Comparison of ENCODE assay signal across 19 cellular contexts in the genomic region with DNA sequence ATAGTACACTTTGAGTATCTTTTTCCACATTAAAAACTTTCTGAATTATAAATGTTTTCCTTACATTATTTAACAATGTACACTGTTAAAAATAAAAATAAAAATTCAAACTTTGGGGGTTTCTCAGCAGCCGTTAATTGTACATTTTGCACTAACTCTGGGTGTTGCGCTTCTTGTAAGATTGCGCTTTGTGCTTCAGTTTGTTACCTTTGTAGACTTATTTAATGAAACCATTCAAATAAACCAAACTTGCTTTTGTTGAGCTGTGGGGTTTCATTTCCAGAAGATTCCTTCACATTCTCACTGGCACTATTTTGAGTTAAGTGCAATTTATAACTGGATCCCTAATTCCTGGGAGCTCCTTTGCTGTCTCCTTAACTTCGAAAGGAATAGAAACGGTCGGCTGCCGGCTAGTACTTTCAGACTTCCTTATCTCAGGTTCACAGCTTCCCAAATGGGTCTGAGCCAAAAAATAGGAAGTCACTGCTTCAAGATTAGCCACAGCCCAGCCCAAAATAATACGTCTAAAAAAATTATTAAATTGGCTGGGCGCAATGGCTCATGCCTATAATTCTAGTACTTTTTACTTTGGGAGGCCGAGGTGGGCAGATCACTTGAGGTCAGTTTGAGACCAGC. TPM values are rescaled to one million over a fixed set of nuclear protein-coding genes. Genes with fewer than 3 reads are reported as not detected.
DNase-seq lines count a peak whose midpoint lies in the region; ATAC-seq, FAIRE-seq and TF ChIP-seq lines count a peak whose summit lies in the region.
"Had no signal": no experiment of that assay in that cellular context is flagged by ENCODE, and none has a peak within 500 bp of the region (broad histone marks: within the 10 kb centered on the region; RNA-seq: fewer than 3 reads in every experiment).

No MANE protein-coding gene starts in this region.

- H4K20me1 ChIP-seq in BLaER1 treated with 17β-estradiol and CSF1 and Interleukin-3, amounts not matched to agents 10 nM and 100 nM: peaks cover 0 to 94% (median 28%) of the 10 kb centered on the region in 11 experiments; a peak in 16 of 22 replicates
- H4K20me1 ChIP-seq in OCI-LY7 (ENCODE audit: insufficient read depth, low read length): no peaks in the 10 kb centered on the region
- no peaks in the 10 kb centered on the region for H4K20me1 ChIP-seq in endothelial cell of umbilical vein (replicated peaks; ENCODE audit: control insufficient read depth, extremely low read depth, insufficient read depth, low read length)

- peak; percentile 86 for FAIRE-seq in endothelial cell of umbilical vein (lab: Jason Lieb, UNC)
- FAIRE-seq: colon had no signal

- H3K79me2 ChIP-seq in OCI-LY7 (ENCODE audit: insufficient read depth, low read depth, low read length): no peaks in the 10 kb centered on the region
- H3K79me2 ChIP-seq in endothelial cell of umbilical vein (ENCODE audit: control insufficient read depth, insufficient read depth, low read length): no peaks in the 10 kb centered on the region

- DNase-seq in OCI-LY7 (ENCODE audit: low spot score): no peak
- DNase-seq in endothelial cell of umbilical vein (ENCODE audit: low read depth, low spot score): peak; percentile 86
- DNase-seq in medulla oblongata (ENCODE audit: extremely low spot score): peak; percentile 26
- no peak for DNase-seq in LoVo (ENCODE audit: low spot score)
- no peak for DNase-seq in NCI-H510A treated with DMSO at 0.1 percent for 48 hours (lab: John Stamatoyannopoulos, UW)
- no peak for DNase-seq in NCI-H748 treated with DMSO at 0.1 percent for 48 hours (lab: John Stamatoyannopoulos, UW)
- DNase-seq: activated CD8-positive, alpha-beta T cell treated with anti-CD3 and anti-CD28 coated beads for 36 hours; activated T-cell treated with anti-CD3 and anti-CD28 coated beads, Interleukin-2, amount 50 U/mL, for 72 hours; CD8-positive, alpha-beta T cell; DMS53; foreskin fibroblast; NCI-H2029; stimulated activated CD4-positive, alpha-beta T cell treated with anti-CD3 and anti-CD28 coated beads, Interleukin-12 subunit alpha, Interleukin-12 subunit beta, amount 100 ng/mL, for 4 hours; WERI-Rb-1 had no signal

- H3K9me3 ChIP-seq in BLaER1 treated with 17β-estradiol and CSF1 and Interleukin-3, amounts not matched to agents 10 nM and 100 nM (replicated peaks in 1 of 11): no peaks in the 10 kb centered on the region
- H3K9me3 ChIP-seq in OCI-LY7 (ENCODE audit: low read length): no peaks in the 10 kb centered on the region
- no peaks in the 10 kb centered on the region for H3K9me3 ChIP-seq in endothelial cell of umbilical vein (replicated peaks; ENCODE audit: control insufficient read depth, insufficient read depth, low read length)

- dilution Hi-C loops in endothelial cell of umbilical vein (cut with MboI; ENCODE audit: extremely low pct_ligation_motif_present, low sequenced_read_pairs): no loop called here

- no peak for ATAC-seq in HG03039 (IDR thresholded peaks at IDR 0.05; ENCODE audit: unreplicated experiment)
- ATAC-seq: activated CD8-positive, alpha-beta T cell treated with anti-CD3 and anti-CD28 coated beads for 36 hours; activated naive CD4-positive, alpha-beta T cell treated with anti-CD3 and anti-CD28 coated beads, Interleukin-2, amount 50 U/mL, for 72 hours; activated T-cell treated with anti-CD3 and anti-CD28 coated beads, Interleukin-2, amount 50 U/mL, for 72 hours; CD8-positive, alpha-beta T cell; HCT116 had no signal

- H3K9ac ChIP-seq in BLaER1 treated with 17β-estradiol and CSF1 and Interleukin-3, amounts not matched to agents 10 nM and 100 nM: no peak overlapping the region
- no peak overlapping the region for H3K9ac ChIP-seq in endothelial cell of umbilical vein (replicated peaks; ENCODE audit: extremely low read depth, insufficient read depth, low read length)

- no peaks in the 10 kb centered on the region for H3K9me2 ChIP-seq in OCI-LY7 (ENCODE audit: insufficient read depth, low read length)

- H3K36me3 ChIP-seq in BLaER1 treated with 17β-estradiol and CSF1 and Interleukin-3, amounts not matched to agents 10 nM and 100 nM: peaks cover 72 to 93% (median 83%) of the 10 kb centered on the region in 11 experiments
- H3K36me3 ChIP-seq in OCI-LY7 (ENCODE audit: insufficient read depth, low read length) (peaks cover 97% of the 10 kb centered on the region), endothelial cell of umbilical vein (ENCODE audit: control insufficient read depth in 2 of 2, extremely low read depth in 1 of 2, insufficient read depth in 2 of 2, low read length in 2 of 2) (peaks cover 15 to 26% of the 10 kb centered on the region in 2 experiments)

- no peak overlapping the region for H3K27ac ChIP-seq in BLaER1 treated with 17β-estradiol and CSF1 and Interleukin-3, amounts not matched to agents 10 nM and 100 nM
- H3K27ac ChIP-seq in OCI-LY7 (ENCODE audit: low read depth, low read length, poor library complexity, severe bottlenecking) (no peak overlapping the region), endothelial cell of umbilical vein (ENCODE audit: insufficient read depth, low read depth, low read length) (peak overlapping the region; percentile 9)
- H3K27ac ChIP-seq: WERI-Rb-1 had no signal

- intact Hi-C loops in OCI-LY7 (cut with micrococcal nuclease; ENCODE audit: unreplicated experiment): no loop called here
- intact Hi-C loops in endothelial cell of umbilical vein (cut with micrococcal nuclease): loop anchor here (5.0 kb wide), 1 partner anchor 181 kb away; no protein-coding TSS in a partner anchor

- TSS peak; percentile 36 for BruUV-seq in OCI-LY7 (replicated peaks; lab: Mats Ljungman, UMichigan)
- BruUV-seq in endothelial cell of umbilical vein (replicated peaks; lab: Mats Ljungman, UMichigan): no TSS peak

- peak overlapping the region in 8 of 11 experiments; percentile 2 to 88 (median 29); a peak in 11 of 22 replicates for H3K4me2 ChIP-seq in BLaER1 treated with 17β-estradiol and CSF1 and Interleukin-3, amounts not matched to agents 10 nM and 100 nM
- H3K4me2 ChIP-seq in OCI-LY7 (ENCODE audit: low read length) (no peak overlapping the region), endothelial cell of umbilical vein (ENCODE audit: insufficient read depth, low read length) (no peak overlapping the region)

- H3K9me1 ChIP-seq in endothelial cell of umbilical vein (replicated peaks; ENCODE audit: control insufficient read depth, extremely low read depth, insufficient read depth, low read length): no peaks in the 10 kb centered on the region

- no peak for TF ChIP-seq POLR2A in endothelial cell of umbilical vein (IDR thresholded peaks at IDR 0.05; ENCODE audit: low read depth, low read length)

- POLR2A ChIA-PET in OCI-LY7 (lab: Charles Lee) (no interaction called here), endothelial cell of umbilical vein (lab: Charles Lee) (no interaction called here)

- CTCF ChIA-PET in OCI-LY7 (lab: Charles Lee; ENCODE audit: unreplicated experiment): no interaction called here
- CTCF ChIA-PET in endothelial cell of umbilical vein (lab: Charles Lee): interaction anchor here (0.7 to 6.0 kb wide), 5 partner anchors 38 to 672 kb away, joined by 3 to 53 read pairs (median 4); a partner anchor contains a TSS

- no peak overlapping the region for H3K4me3 ChIP-seq in BLaER1 treated with 17β-estradiol and CSF1 and Interleukin-3, amounts not matched to agents 10 nM and 100 nM
- H3K4me3 ChIP-seq in OCI-LY7 (ENCODE audit: low read depth, low read length, poor library complexity, severe bottlenecking): no peak overlapping the region
- H3K4me3 ChIP-seq in endothelial cell of umbilical vein (replicated peaks in 1 of 3; ENCODE audit: insufficient read depth in 1 of 3, low read depth in 1 of 3, low read length in 3 of 3): no peak overlapping the region

- H2AFZ ChIP-seq in OCI-LY7 (ENCODE audit: low read length) (no peak overlapping the region), endothelial cell of umbilical vein (ENCODE audit: low read depth, low read length) (no peak overlapping the region)

- TF ChIP-seq CTCF in OCI-LY7 (conservative IDR thresholded peaks at IDR 0.05; ENCODE audit: low read length): no peak
- no peak for TF ChIP-seq CTCF in endothelial cell of umbilical vein (IDR thresholded peaks at IDR 0.05; ENCODE audit: extremely low read depth in 1 of 2, insufficient read depth in 1 of 2, low read depth in 1 of 2, low read length in 2 of 2)

- H3K27me3 ChIP-seq in BLaER1 treated with 17β-estradiol and CSF1 and Interleukin-3, amounts not matched to agents 10 nM and 100 nM: no peaks in the 10 kb centered on the region
- no peaks in the 10 kb centered on the region for H3K27me3 ChIP-seq in endothelial cell of umbilical vein (ENCODE audit: control insufficient read depth in 2 of 2, insufficient read depth in 2 of 2, low read length in 2 of 2)

- peaks cover 56 to 80% (median 74%) of the 10 kb centered on the region in 10 experiments for H3K4me1 ChIP-seq in BLaER1 treated with 17β-estradiol and CSF1 and Interleukin-3, amounts not matched to agents 10 nM and 100 nM
- H3K4me1 ChIP-seq in OCI-LY7 (ENCODE audit: insufficient read depth, low read length, poor library complexity, severe bottlenecking) (peaks cover 8% of the 10 kb centered on the region), endothelial cell of umbilical vein (ENCODE audit: control insufficient read depth, extremely low read depth, insufficient read depth, low read length) (peaks cover 29% of the 10 kb centered on the region)

TF ChIP-seq in endothelial cell of umbilical vein, 7 proteins besides CTCF, POLR2A, EP300 and RAD21 (continues in another document):
- TF ChIP-seq JUN (IDR thresholded peaks at IDR 0.05; ENCODE audit: borderline replicate concordance, insufficient read depth, insufficient read length, low read depth) (no peak), POLR2AphosphoS5 (IDR thresholded peaks at IDR 0.05; ENCODE audit: insufficient read depth, low read depth, low read length) (no peak), GATA2 (IDR thresholded peaks at IDR 0.05; ENCODE audit: insufficient read depth, insufficient read length, low read depth, low read length) (no peak), EZH2 (IDR thresholded peaks at IDR 0.05; ENCODE audit: borderline replicate concordance, low read depth, low read length, severe bottlenecking) (no peak), FOS (IDR thresholded peaks at IDR 0.05; ENCODE audit: borderline replicate concordance, insufficient read depth, low read length) (no peak)

RNA-seq across cellular contexts. Expression of a gene that starts 38.2 kb away (rescaled TPM):
- total RNA-seq in OCI-LY7 (2014; rRNA removed; shearing (Covaris generic)): 30.8 and 31.8 TPM in 2 replicates
- total RNA-seq in OCI-LY7 (2022): 20.7 and 30.3 TPM in 2 replicates
- 10.2 and 16.1 TPM in 2 replicates for total RNA-seq in endothelial cell of umbilical vein
- 9.4 and 9.5 TPM in 2 replicates for polyA plus RNA-seq in endothelial cell of umbilical vein
- polyA plus RNA-seq in endothelial cell of umbilical vein (2011; cell fraction: cytosol; rRNA removed): 7.5 and 8.5 TPM in 2 replicates
- 41.8 and 46.4 TPM in 2 replicates for polyA plus RNA-seq in endothelial cell of umbilical vein (2011; cell fraction: nucleus; rRNA removed)
- 7.5 and 7.8 TPM in 2 replicates for polyA plus RNA-seq in endothelial cell of umbilical vein (2012)
- polyA minus RNA-seq in endothelial cell of umbilical vein: 24.8 and 25.4 TPM in 2 replicates
- 10.8 TPM for polyA minus RNA-seq in endothelial cell of umbilical vein (2011; cell fraction: cytosol; rRNA and poly(A)+ RNA removed)
- 19.3 and 20.5 TPM in 2 replicates for polyA minus RNA-seq in endothelial cell of umbilical vein (2011; cell fraction: nucleus; rRNA and poly(A)+ RNA removed)

Comparison
In these comparisons a context has a peak if more than half of its experiments do, and no peak if none do; other contexts are left out.
1. H3K4me2 ChIP-seq: peak in BLaER1 treated with 17β-estradiol and CSF1 and Interleukin-3, amounts not matched to agents 10 nM and 100 nM (8 of 11); none in OCI-LY7 (single experiment) and endothelial cell of umbilical vein (single experiment).
2. DNase-seq: peak in endothelial cell of umbilical vein (single experiment) and medulla oblongata (single experiment); none in OCI-LY7 (single experiment), LoVo (single experiment), NCI-H510A treated with DMSO at 0.1 percent for 48 hours (single experiment) and NCI-H748 treated with DMSO at 0.1 percent for 48 hours (single experiment).